ENCODE assay signal across 8 cellular contexts in genomic region chr5:14988210-14988609, GRCh38.
"Had no signal": no experiment of that assay in that cellular context is flagged by ENCODE, and none has a peak within 500 bp of the region (broad histone marks: within the 10 kb centered on the region; RNA-seq: fewer than 3 reads in every experiment).

No MANE protein-coding gene starts in this region.

- DNase-seq: GOT3, H7, HFFc6, IMR-90 had no signal

- FAIRE-seq: K562 had no signal

- ATAC-seq: HCT116, K562 had no signal

- H3K27ac ChIP-seq: HL-60 had no signal

- H3K4me3 ChIP-seq: HAP-1, K562 had no signal

- H3K9me3 ChIP-seq: HAP-1 had no signal

- H3K4me1 ChIP-seq: HAP-1 had no signal

- H3K36me3 ChIP-seq: HAP-1 had no signal
